1 cellular context compared by ENCODE assay signal in the genomic region with DNA sequence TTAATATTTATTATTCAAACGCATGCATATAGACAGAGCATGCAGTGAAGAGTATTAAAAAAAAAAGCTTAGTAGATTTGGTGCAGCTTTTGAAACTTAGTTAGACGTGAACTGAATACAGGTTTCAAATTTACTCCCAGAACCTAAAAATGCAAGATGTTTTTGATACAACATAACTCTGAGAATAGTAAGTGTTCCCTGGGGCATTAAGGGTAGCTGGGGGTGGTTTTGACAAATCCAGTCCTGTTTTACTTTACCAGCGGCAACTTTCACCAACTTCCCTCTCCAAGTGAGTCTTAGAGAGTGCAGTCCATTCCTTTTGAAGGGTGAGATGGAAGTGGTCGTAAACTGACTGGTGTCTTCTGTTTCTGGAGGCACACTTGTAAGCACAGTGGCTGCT.
TF ChIP-seq lines count a peak whose summit lies in the region.

No MANE protein-coding gene starts in this region.

TF ChIP-seq in GM12878, 131 proteins besides CTCF, POLR2A, EP300 and RAD21:
- no peak for TF ChIP-seq HDGF (IDR thresholded peaks at IDR 0.05)
- TF ChIP-seq ZNF384 (IDR thresholded peaks at IDR 0.05; ENCODE audit: borderline replicate concordance, low read depth, low read length), result peak; percentile 9; the same call in 1 of the 2 replicates
- TF ChIP-seq, protein P1, sequence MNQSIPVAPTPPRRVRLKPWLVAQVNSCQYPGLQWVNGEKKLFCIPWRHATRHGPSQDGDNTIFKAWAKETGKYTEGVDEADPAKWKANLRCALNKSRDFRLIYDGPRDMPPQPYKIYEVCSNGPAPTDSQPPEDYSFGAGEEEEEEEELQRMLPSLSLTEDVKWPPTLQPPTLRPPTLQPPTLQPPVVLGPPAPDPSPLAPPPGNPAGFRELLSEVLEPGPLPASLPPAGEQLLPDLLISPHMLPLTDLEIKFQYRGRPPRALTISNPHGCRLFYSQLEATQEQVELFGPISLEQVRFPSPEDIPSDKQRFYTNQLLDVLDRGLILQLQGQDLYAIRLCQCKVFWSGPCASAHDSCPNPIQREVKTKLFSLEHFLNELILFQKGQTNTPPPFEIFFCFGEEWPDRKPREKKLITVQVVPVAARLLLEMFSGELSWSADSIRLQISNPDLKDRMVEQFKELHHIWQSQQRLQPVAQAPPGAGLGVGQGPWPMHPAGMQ (IDR thresholded peaks at IDR 0.05; ENCODE audit: borderline replicate concordance), result no peak
- TF ChIP-seq ELK1 (IDR thresholded peaks at IDR 0.05; ENCODE audit: low read depth, low read length), result no peak
- TF ChIP-seq IKZF2 (IDR thresholded peaks at IDR 0.05), result no peak
- TF ChIP-seq ZBTB33 (IDR thresholded peaks at IDR 0.05), result no peak
- no peak for TF ChIP-seq JUND (IDR thresholded peaks at IDR 0.05; ENCODE audit: low read depth, low read length)
- TF ChIP-seq MEF2B (IDR thresholded peaks at IDR 0.05; ENCODE audit: partially characterized antibody, poor library complexity, severe bottlenecking), result peak; percentile 51
- TF ChIP-seq CHD4 (IDR thresholded peaks at IDR 0.05), result no peak
- no peak for TF ChIP-seq KLF5 (IDR thresholded peaks at IDR 0.05; ENCODE audit: partially characterized antibody)
- no peak for TF ChIP-seq EED (IDR thresholded peaks at IDR 0.05; ENCODE audit: low read depth)
- no peak for TF ChIP-seq NRF1 (conservative IDR thresholded peaks at IDR 0.05; ENCODE audit: low read depth, low read length)
- no peak for TF ChIP-seq STAT3 (IDR thresholded peaks at IDR 0.05; ENCODE audit: low read depth, low read length)
- TF ChIP-seq, protein P2, sequence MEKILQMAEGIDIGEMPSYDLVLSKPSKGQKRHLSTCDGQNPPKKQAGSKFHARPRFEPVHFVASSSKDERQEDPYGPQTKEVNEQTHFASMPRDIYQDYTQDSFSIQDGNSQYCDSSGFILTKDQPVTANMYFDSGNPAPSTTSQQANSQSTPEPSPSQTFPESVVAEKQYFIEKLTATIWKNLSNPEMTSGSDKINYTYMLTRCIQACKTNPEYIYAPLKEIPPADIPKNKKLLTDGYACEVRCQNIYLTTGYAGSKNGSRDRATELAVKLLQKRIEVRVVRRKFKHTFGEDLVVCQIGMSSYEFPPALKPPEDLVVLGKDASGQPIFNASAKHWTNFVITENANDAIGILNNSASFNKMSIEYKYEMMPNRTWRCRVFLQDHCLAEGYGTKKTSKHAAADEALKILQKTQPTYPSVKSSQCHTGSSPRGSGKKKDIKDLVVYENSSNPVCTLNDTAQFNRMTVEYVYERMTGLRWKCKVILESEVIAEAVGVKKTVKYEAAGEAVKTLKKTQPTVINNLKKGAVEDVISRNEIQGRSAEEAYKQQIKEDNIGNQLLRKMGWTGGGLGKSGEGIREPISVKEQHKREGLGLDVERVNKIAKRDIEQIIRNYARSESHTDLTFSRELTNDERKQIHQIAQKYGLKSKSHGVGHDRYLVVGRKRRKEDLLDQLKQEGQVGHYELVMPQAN (conservative IDR thresholded peaks at IDR 0.05), result no peak
